In genomic region chr15:68698708-68699107, GRCh38 we compare ENCODE assay signal across 1 cellular context.
TF ChIP-seq lines count a peak whose summit lies in the region.

No MANE protein-coding gene starts in this region.

TF ChIP-seq in IMR-90, 13 proteins besides CTCF, POLR2A, EP300 and RAD21 (continued from another document):
- TF ChIP-seq, protein P1, sequence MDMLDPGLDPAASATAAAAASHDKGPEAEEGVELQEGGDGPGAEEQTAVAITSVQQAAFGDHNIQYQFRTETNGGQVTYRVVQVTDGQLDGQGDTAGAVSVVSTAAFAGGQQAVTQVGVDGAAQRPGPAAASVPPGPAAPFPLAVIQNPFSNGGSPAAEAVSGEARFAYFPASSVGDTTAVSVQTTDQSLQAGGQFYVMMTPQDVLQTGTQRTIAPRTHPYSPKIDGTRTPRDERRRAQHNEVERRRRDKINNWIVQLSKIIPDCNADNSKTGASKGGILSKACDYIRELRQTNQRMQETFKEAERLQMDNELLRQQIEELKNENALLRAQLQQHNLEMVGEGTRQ (IDR thresholded peaks at IDR 0.05; ENCODE audit: low read depth, low read length) = no peak
- TF ChIP-seq CEBPB (IDR thresholded peaks at IDR 0.05; ENCODE audit: low read depth, low read length) = no peak
- no peak for TF ChIP-seq NFE2L2 (IDR thresholded peaks at IDR 0.05; ENCODE audit: low read depth, low read length)
TF ChIP-seq in IMR-90: peak in this region for 0.
